ENCODE assay signal across 10 cellular contexts in genomic region chr6:167796668-167797031, GRCh38. TPM values are rescaled to one million over a fixed set of nuclear protein-coding genes. Genes with fewer than 3 reads are reported as not detected.
A peak's percentile ranks its signal among the peaks of the same experiment; 100 is the strongest.
DNase-seq lines count a peak whose midpoint lies in the region; ATAC-seq and TF ChIP-seq lines count a peak whose summit lies in the region.
"Had no signal": no experiment of that assay in that cellular context is flagged by ENCODE, and none has a peak within 500 bp of the region (broad histone marks: within the 10 kb centered on the region; RNA-seq: fewer than 3 reads in every experiment).

No MANE protein-coding gene starts in this region.

- CTCF ChIA-PET in Calu3 (lab: Charles Lee), result interaction anchor here (1.1 to 1.2 kb wide), 2 partner anchors 21 to 46 kb away, joined by 4 to 5 read pairs; no protein-coding TSS in a partner anchor

- H3K4me1 ChIP-seq in right cardiac atrium (ENCODE audit: control insufficient read depth, insufficient read depth, low read length) (no peaks in the 10 kb centered on the region), skeletal muscle satellite cell (ENCODE audit: control insufficient read depth, insufficient read depth, low read length) (peaks cover 6% of the 10 kb centered on the region)

- H3K4me3 Mint-ChIP-seq in Calu3 (ENCODE audit: low read depth, unreplicated experiment), result peak overlapping the region; percentile 64
- H3K4me3 Mint-ChIP-seq in activated T-helper 17 cell treated with anti-CD3 and anti-CD28 coated beads, Interleukin-2, amount 50 U/mL, for 72 hours, result peak overlapping the region; percentile 40
- H3K4me3 Mint-ChIP-seq: activated CD4-positive, alpha-beta T cell treated with anti-CD3 and anti-CD28 coated beads, Interleukin-2, amount 10 ng/mL, durations not matched to agents 7 days and 5 days had no signal

- H3K36me3 Mint-ChIP-seq in Calu3 (ENCODE audit: insufficient read depth, unreplicated experiment), result peaks cover 15% of the 10 kb centered on the region
- no peaks in the 10 kb centered on the region for H3K36me3 Mint-ChIP-seq in activated T-helper 17 cell treated with anti-CD3 and anti-CD28 coated beads, Interleukin-2, amount 50 U/mL, for 72 hours (ENCODE audit: low read depth)

- H3K27me3 ChIP-seq in right cardiac atrium (ENCODE audit: control insufficient read depth, insufficient read depth), result no peaks in the 10 kb centered on the region
- H3K27me3 ChIP-seq in skeletal muscle satellite cell (ENCODE audit: control insufficient read depth, insufficient read depth, low read length), result peaks cover 39% of the 10 kb centered on the region

- H3K9me3 ChIP-seq in right cardiac atrium (ENCODE audit: control insufficient read depth, low read length), result no peaks in the 10 kb centered on the region
- no peaks in the 10 kb centered on the region for H3K9me3 ChIP-seq in skeletal muscle satellite cell (replicated peaks; ENCODE audit: low read length)
- H3K9me3 ChIP-seq: neutrophil had no signal

- no peaks in the 10 kb centered on the region for H3K9me3 Mint-ChIP-seq in Calu3 (ENCODE audit: low read depth, unreplicated experiment)
- no peaks in the 10 kb centered on the region for H3K9me3 Mint-ChIP-seq in activated T-helper 17 cell treated with anti-CD3 and anti-CD28 coated beads, Interleukin-2, amount 50 U/mL, for 72 hours
- H3K9me3 Mint-ChIP-seq: activated CD4-positive, alpha-beta T cell treated with anti-CD3 and anti-CD28 coated beads, Interleukin-2, amount 10 ng/mL, durations not matched to agents 7 days and 5 days had no signal

- peak overlapping the region; percentile 44 for H3K4me2 ChIP-seq in skeletal muscle satellite cell (ENCODE audit: low read length)

- H3K4me1 Mint-ChIP-seq in Calu3 (ENCODE audit: low read depth, unreplicated experiment), result peaks cover 23% of the 10 kb centered on the region
- no peaks in the 10 kb centered on the region for H3K4me1 Mint-ChIP-seq in activated T-helper 17 cell treated with anti-CD3 and anti-CD28 coated beads, Interleukin-2, amount 50 U/mL, for 72 hours
- H3K4me1 Mint-ChIP-seq: activated CD4-positive, alpha-beta T cell treated with anti-CD3 and anti-CD28 coated beads, Interleukin-2, amount 10 ng/mL, durations not matched to agents 7 days and 5 days had no signal

- 28% methylated on average over 18 of the region's 18 CpGs for WGBS in right cardiac atrium

- DNase-seq in Calu3 (peak; percentile 42), right cardiac atrium (peak in 1 of 3 donors; percentile 70), H4 (ENCODE audit: low spot score) (no peak), NCI-H1694 (lab: John Stamatoyannopoulos, UW) (no peak)
- DNase-seq: activated CD4-positive, alpha-beta T cell treated with anti-CD3 and anti-CD28 coated beads, Interleukin-2, amount 10 ng/mL, durations not matched to agents 7 days and 5 days had no signal

- no TSS peak for BruUV-seq in Calu3 (replicated peaks; lab: Mats Ljungman, UMichigan)

- no peak overlapping the region for H3K4me3 ChIP-seq in right cardiac atrium (ENCODE audit: low read length)
- no peak overlapping the region for H3K4me3 ChIP-seq in skeletal muscle satellite cell (ENCODE audit: low read length)

- no peaks in the 10 kb centered on the region for H3K27me3 Mint-ChIP-seq in Calu3 (ENCODE audit: unreplicated experiment)
- peaks cover 46% of the 10 kb centered on the region for H3K27me3 Mint-ChIP-seq in activated T-helper 17 cell treated with anti-CD3 and anti-CD28 coated beads, Interleukin-2, amount 50 U/mL, for 72 hours

- intact Hi-C loops in Calu3 (cut with micrococcal nuclease; ENCODE audit: unreplicated experiment), result no loop called here
- intact Hi-C loops in right cardiac atrium (cut with DNase I), result no loop called here

- no peaks in the 10 kb centered on the region for H3K36me3 ChIP-seq in skeletal muscle satellite cell (ENCODE audit: insufficient read depth, low read length)
- H3K36me3 ChIP-seq: neutrophil had no signal

- no peak overlapping the region for H3K27ac Mint-ChIP-seq in Calu3 (ENCODE audit: unreplicated experiment)
- no peak overlapping the region for H3K27ac Mint-ChIP-seq in activated T-helper 17 cell treated with anti-CD3 and anti-CD28 coated beads, Interleukin-2, amount 50 U/mL, for 72 hours
- H3K27ac Mint-ChIP-seq: activated CD4-positive, alpha-beta T cell treated with anti-CD3 and anti-CD28 coated beads, Interleukin-2, amount 10 ng/mL, durations not matched to agents 7 days and 5 days had no signal

- H3K9ac ChIP-seq in skeletal muscle satellite cell (ENCODE audit: low read depth, low read length), result no peak overlapping the region

- TF ChIP-seq CTCF in Calu3 (IDR thresholded peaks at IDR 0.05; ENCODE audit: unreplicated experiment), result no peak

- peak; percentile 44 for ATAC-seq in activated T-helper 17 cell treated with anti-CD3 and anti-CD28 coated beads, Interleukin-2, amount 50 U/mL, for 72 hours (replicated peaks)
- ATAC-seq in right cardiac atrium (peak; percentile 48 to 78), HG03520 (IDR thresholded peaks at IDR 0.05; ENCODE audit: unreplicated experiment) (no peak), GM21360 (IDR thresholded peaks at IDR 0.05; ENCODE audit: unreplicated experiment) (no peak)

- no peak overlapping the region for H3K27ac ChIP-seq in right cardiac atrium (ENCODE audit: low read length)
- H3K27ac ChIP-seq: neutrophil had no signal

RNA-seq across cellular contexts. Expression of gene AFDN, which starts 30.1 kb away (rescaled TPM):
- total RNA-seq in Calu3 (2022) (226 and 237 TPM in 2 replicates), right cardiac atrium (10 to 100 TPM; 45.3 to 58.0 (median 48.9) TPM)
- total RNA-seq in activated T-helper 17 cell treated with anti-CD3 and anti-CD28 coated beads, Interleukin-2, amount 50 U/mL, for 72 hours, result 100 to 1,000 TPM in 1 of 2 donors, 10 to 100 TPM in 1; 56.3 to 107 TPM
- 23.0 TPM for polyA plus RNA-seq in right cardiac atrium
- total RNA-seq in skeletal muscle satellite cell (2012; rRNA removed), result 32.1 and 53.2 TPM in 2 replicates
- total RNA-seq in H4 (2014; rRNA removed; shearing (Covaris generic)), result 11.4 and 13.5 TPM in 2 replicates

Comparison
In these comparisons a context has a peak if more than half of its experiments do, and no peak if none do; other contexts are left out.
1. ATAC-seq: peak in activated T-helper 17 cell treated with anti-CD3 and anti-CD28 coated beads, Interleukin-2, amount 50 U/mL, for 72 hours (single experiment) and right cardiac atrium (2 of 2); none in HG03520 (single experiment) and GM21360 (single experiment).